ENCODE assay signal across 18 cellular contexts in genomic region chr7:43944286-43944685, GRCh38. TPM values are rescaled to one million over a fixed set of nuclear protein-coding genes. Genes with fewer than 3 reads are reported as not detected.
DNase-seq lines count a peak whose midpoint lies in the region; ATAC-seq and TF ChIP-seq lines count a peak whose summit lies in the region.
"Had no signal": no experiment of that assay in that cellular context is flagged by ENCODE, and none has a peak within 500 bp of the region (broad histone marks: within the 10 kb centered on the region; RNA-seq: fewer than 3 reads in every experiment).

No MANE protein-coding gene starts in this region.

- ATAC-seq in GM19023 (IDR thresholded peaks at IDR 0.05; ENCODE audit: unreplicated experiment), result peak; percentile 90
- peak; percentile 49 for ATAC-seq in HG03342 (IDR thresholded peaks at IDR 0.05; ENCODE audit: unreplicated experiment)
- no peak for ATAC-seq in right cardiac atrium
- ATAC-seq: Right ventricle myocardium inferior had no signal

- H3K4me3 ChIP-seq in right cardiac atrium (ENCODE audit: low read length), result no peak overlapping the region
- H3K4me3 ChIP-seq: SK-N-MC had no signal

- H3K9me3 ChIP-seq in right cardiac atrium (ENCODE audit: control insufficient read depth, low read length), result no peaks in the 10 kb centered on the region

- H3K4me1 ChIP-seq in right cardiac atrium (ENCODE audit: control insufficient read depth, insufficient read depth, low read length), result no peaks in the 10 kb centered on the region

- peak; percentile 3 for TF ChIP-seq CTCF in GM12873 (IDR thresholded peaks at IDR 0.05; ENCODE audit: insufficient read depth, low read depth, low read length, missing control alignments)

- H3K27me3 ChIP-seq in right cardiac atrium (ENCODE audit: control insufficient read depth, insufficient read depth), result no peaks in the 10 kb centered on the region

- WGBS in right cardiac atrium, result 95% methylated on average over 4 of the region's 4 CpGs

- intact Hi-C loops in right cardiac atrium (cut with DNase I), result no loop called here

- DNase-seq in islet precursor cell (peak; percentile 33), LoVo (ENCODE audit: low spot score) (no peak), NCI-H524 treated with DMSO at 0.1 percent for 48 hours (lab: John Stamatoyannopoulos, UW) (no peak), right cardiac atrium (no peak)
- DNase-seq: AML-193; CD4-positive, CD25-positive, alpha-beta regulatory T cell; DMS53; HCEC 1CT; MV-4-11; NCI-H1436 treated with DMSO at 0.1 percent for 48 hours; NCI-H345; NCI-H748 treated with DMSO at 0.1 percent for 48 hours had no signal

- H3K27ac ChIP-seq in right cardiac atrium (ENCODE audit: low read length), result no peak overlapping the region
- H3K27ac ChIP-seq: SK-N-MC had no signal

RNA-seq across cellular contexts. Expression of gene UBE2D4, which starts 18.1 kb away (rescaled TPM):
- total RNA-seq in right cardiac atrium, result 10 to 100 TPM; 40.6 to 53.4 (median 44.4) TPM
- 48.7 TPM for polyA plus RNA-seq in right cardiac atrium

RNA-seq across cellular contexts. Expression of gene URGCP, which starts 37.9 kb away (rescaled TPM):
- total RNA-seq in right cardiac atrium, result 10 to 100 TPM; 37.7 to 43.6 (median 38.5) TPM
- polyA plus RNA-seq in right cardiac atrium, result 26.5 TPM

RNA-seq across cellular contexts. Expression of gene SPDYE1, which starts 53.4 kb away (rescaled TPM):
- under 1 TPM in 1 of 4 donors, not detected in 3; 0.14 TPM for total RNA-seq in right cardiac atrium
- 0.02 TPM for polyA plus RNA-seq in right cardiac atrium
- total RNA-seq: CD4-positive, CD25-positive, alpha-beta regulatory T cell; Right ventricle myocardium inferior; T-helper 1 cell treated with Interleukin-12 subunit alpha and Interleukin-12 subunit beta and Interleukin-4 antibody, amounts not matched to agents 30 ng/mL and 1 ng/mL, for 36 hours had no signal

Comparison
In these comparisons a context has a peak if more than half of its experiments do, and no peak if none do; other contexts are left out.
1. ATAC-seq: peak in GM19023 (single experiment) and HG03342 (single experiment); none in right cardiac atrium (0 of 2).